In the genomic region with DNA sequence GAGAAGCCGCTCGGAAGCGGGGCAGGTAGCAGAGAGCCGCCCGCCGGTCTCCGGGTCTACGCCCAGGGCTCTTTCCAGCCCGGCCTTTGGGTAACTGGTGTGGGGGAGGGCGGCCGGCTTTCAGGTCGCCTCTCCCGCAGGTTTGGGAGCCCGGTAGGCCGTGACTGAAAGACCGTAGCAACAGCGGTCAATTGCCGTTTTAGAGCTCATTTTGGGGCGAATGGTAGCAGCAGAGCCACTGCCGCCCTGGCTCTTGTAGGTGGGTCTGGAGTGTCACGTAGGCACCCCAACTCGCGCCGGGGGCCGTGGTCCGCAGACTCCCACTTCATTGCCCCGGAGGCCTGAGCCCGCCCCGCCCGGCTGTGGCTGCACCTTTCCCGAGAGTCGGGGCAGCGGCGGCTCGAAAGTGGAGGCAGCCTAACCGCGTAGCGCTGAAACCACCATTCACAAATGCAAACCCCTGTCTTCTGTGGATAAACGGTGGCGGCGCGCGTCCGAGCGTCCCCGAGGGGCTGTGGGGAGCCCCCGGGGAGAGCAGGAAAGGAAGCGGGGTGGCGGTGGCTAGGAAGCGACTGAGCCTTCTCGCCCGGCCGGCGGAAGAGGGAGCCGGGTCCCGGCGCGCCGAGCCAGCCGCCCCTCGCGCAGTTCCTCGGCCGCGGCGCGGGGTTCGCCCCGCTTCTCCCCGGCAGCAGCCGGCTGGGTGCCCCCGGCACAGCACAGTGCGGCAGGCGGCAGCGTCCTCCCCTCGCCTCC, we compare ENCODE assay signal across 9 cellular contexts.
A peak's percentile ranks its signal among the peaks of the same experiment; 100 is the strongest.
DNase-seq lines count a peak whose midpoint lies in the region; ATAC-seq and TF ChIP-seq lines count a peak whose summit lies in the region.
"Had no signal": no experiment of that assay in that cellular context is flagged by ENCODE, and none has a peak within 500 bp of the region (broad histone marks: within the 10 kb centered on the region; RNA-seq: fewer than 3 reads in every experiment).

No MANE protein-coding gene starts in this region.

- H3K9me3 Mint-ChIP-seq in osteocyte (ENCODE audit: unreplicated experiment) = no peaks in the 10 kb centered on the region
- H3K9me3 Mint-ChIP-seq in T-helper 2 cell treated with Interferon-gamma antibody and Interleukin-4, amounts not matched to agents 5 μg/mL and 100 μg/mL, for 36 hours = no peaks in the 10 kb centered on the region

- TF ChIP-seq POLR2A in gastroesophageal sphincter (IDR thresholded peaks at IDR 0.05) = no peak

- no peak for TF ChIP-seq EP300 in gastroesophageal sphincter (IDR thresholded peaks at IDR 0.05)

- H3K4me1 Mint-ChIP-seq in osteocyte (ENCODE audit: unreplicated experiment) = peaks cover 23% of the 10 kb centered on the region
- H3K4me1 Mint-ChIP-seq in T-helper 2 cell treated with Interferon-gamma antibody and Interleukin-4, amounts not matched to agents 5 μg/mL and 100 μg/mL, for 36 hours (ENCODE audit: low read depth) = peaks cover 2% of the 10 kb centered on the region

- H3K27me3 ChIP-seq in gastroesophageal sphincter = peaks cover 76% of the 10 kb centered on the region

- 0 to 6% methylated on average over 7 to 11 of the region's 76 CpGs for WGBS in gastroesophageal sphincter (ENCODE audit: low coverage in 1 of 2), 2 donors

- H3K4me1 ChIP-seq in gastroesophageal sphincter = peaks cover 0 to 25% (median 6%) of the 10 kb centered on the region in 3 donors

- peak overlapping the region; percentile 73 for H3K4me3 Mint-ChIP-seq in osteocyte (ENCODE audit: unreplicated experiment)
- H3K4me3 Mint-ChIP-seq in T-helper 2 cell treated with Interferon-gamma antibody and Interleukin-4, amounts not matched to agents 5 μg/mL and 100 μg/mL, for 36 hours = no peak overlapping the region
- H3K4me3 Mint-ChIP-seq: CD4-positive, CD25-positive, alpha-beta regulatory T cell had no signal

- H3K9me3 ChIP-seq in gastroesophageal sphincter = no peaks in the 10 kb centered on the region

- no peak overlapping the region for H3K27ac Mint-ChIP-seq in osteocyte (ENCODE audit: unreplicated experiment)
- no peak overlapping the region for H3K27ac Mint-ChIP-seq in T-helper 2 cell treated with Interferon-gamma antibody and Interleukin-4, amounts not matched to agents 5 μg/mL and 100 μg/mL, for 36 hours
- H3K27ac Mint-ChIP-seq: CD4-positive, CD25-positive, alpha-beta regulatory T cell had no signal

- peaks cover 2% of the 10 kb centered on the region for H3K36me3 Mint-ChIP-seq in osteocyte (ENCODE audit: unreplicated experiment)
- no peaks in the 10 kb centered on the region for H3K36me3 Mint-ChIP-seq in T-helper 2 cell treated with Interferon-gamma antibody and Interleukin-4, amounts not matched to agents 5 μg/mL and 100 μg/mL, for 36 hours (ENCODE audit: low read depth)
- H3K36me3 Mint-ChIP-seq: CD4-positive, CD25-positive, alpha-beta regulatory T cell had no signal

- H3K27ac ChIP-seq in gastroesophageal sphincter = no peak overlapping the region

- TF ChIP-seq CTCF in gastroesophageal sphincter (IDR thresholded peaks at IDR 0.05) = no peak
- TF ChIP-seq CTCF in osteocyte (IDR thresholded peaks at IDR 0.05) = no peak

- DNase-seq in NCI-H2081 (lab: John Stamatoyannopoulos, UW) (peak; percentile 45 to 49), NCI-H2081 treated with DMSO at 0.1 percent for 48 hours (lab: John Stamatoyannopoulos, UW) (no peak), SW480 (ENCODE audit: low spot score) (peak; percentile 19), osteocyte (ENCODE audit: extremely low spot score, unreplicated experiment) (peak; percentile 84)
- no peak for DNase-seq in T-helper 2 cell treated with Interferon-gamma antibody and Interleukin-4, amounts not matched to agents 5 μg/mL and 100 μg/mL, for 36 hours (ENCODE audit: low spot score)
- DNase-seq: CD4-positive, CD25-positive, alpha-beta regulatory T cell had no signal

- peak overlapping the region; percentile 13 to 55 for H3K4me3 ChIP-seq in gastroesophageal sphincter

- H3K36me3 ChIP-seq in gastroesophageal sphincter = no peaks in the 10 kb centered on the region

- peaks cover 70% of the 10 kb centered on the region for H3K27me3 Mint-ChIP-seq in osteocyte (ENCODE audit: unreplicated experiment)
- H3K27me3 Mint-ChIP-seq in T-helper 2 cell treated with Interferon-gamma antibody and Interleukin-4, amounts not matched to agents 5 μg/mL and 100 μg/mL, for 36 hours (ENCODE audit: low read depth) = peaks cover 41% of the 10 kb centered on the region

- ATAC-seq in HG02973 (IDR thresholded peaks at IDR 0.05; ENCODE audit: unreplicated experiment) (peak; percentile 51), gastroesophageal sphincter (peak; percentile 24), GM21529 (IDR thresholded peaks at IDR 0.05; ENCODE audit: unreplicated experiment) (no peak)

Comparison
In these comparisons a context has a peak if more than half of its experiments do, and no peak if none do; other contexts are left out.
1. DNase-seq: peak in NCI-H2081 (2 of 2), SW480 (single experiment) and osteocyte (single experiment); none in NCI-H2081 treated with DMSO at 0.1 percent for 48 hours (single experiment) and T-helper 2 cell treated with Interferon-gamma antibody and Interleukin-4, amounts not matched to agents 5 μg/mL and 100 μg/mL, for 36 hours (single experiment).